In the genomic region with DNA sequence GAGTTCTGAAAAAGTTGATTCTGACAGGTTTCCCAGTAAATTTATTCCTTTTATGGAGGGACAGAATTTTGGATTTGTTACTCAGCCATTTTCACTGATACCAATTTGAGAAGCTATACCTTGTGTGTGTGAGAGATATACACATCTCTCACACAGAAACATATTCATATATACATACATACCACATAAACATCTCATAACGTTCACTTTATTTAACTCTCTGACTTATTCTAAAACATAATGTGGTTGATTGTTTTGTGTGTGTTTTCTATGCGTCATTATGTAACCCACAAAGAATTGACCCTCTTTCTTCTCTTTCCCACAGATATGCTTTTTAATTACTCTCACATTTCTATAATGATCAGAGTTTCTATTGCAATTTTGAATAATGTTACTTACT, we compare ENCODE assay signal across 32 cellular contexts.
"Had no signal": no experiment of that assay in that cellular context is flagged by ENCODE, and none has a peak within 500 bp of the region (broad histone marks: within the 10 kb centered on the region; RNA-seq: fewer than 3 reads in every experiment).

No MANE protein-coding gene starts in this region.

- H3K27ac ChIP-seq: brain microvascular endothelial cell, cardiac muscle cell, colonic mucosa, SK-N-MC, WERI-Rb-1 had no signal

- H3K27me3 ChIP-seq: brain microvascular endothelial cell, cardiac muscle cell, colonic mucosa, MG63 had no signal

- ATAC-seq: activated T-cell treated with anti-CD3 and anti-CD28 coated beads, Interleukin-2, amount 50 U/mL, for 72 hours; activated T-helper 17 cell treated with anti-CD3 and anti-CD28 coated beads, Interleukin-2, amount 50 U/mL, for 72 hours had no signal

- H3K4me3 ChIP-seq: cardiac muscle cell, colonic mucosa, MG63, SK-N-MC had no signal

- H3K36me3 ChIP-seq: brain microvascular endothelial cell, cardiac muscle cell, colonic mucosa, MG63, WERI-Rb-1 had no signal

- H3K4me1 ChIP-seq: colonic mucosa had no signal

- H3K9me3 ChIP-seq: colonic mucosa, MG63 had no signal

- DNase-seq: activated CD4-positive, alpha-beta memory T cell treated with anti-CD3 and anti-CD28 coated beads, Interleukin-2, amount 10 ng/mL, durations not matched to agents 7 days and 5 days; activated CD4-positive, alpha-beta T cell treated with anti-CD3 and anti-CD28 coated beads for 1 hour; activated CD4-positive, alpha-beta T cell treated with anti-CD3 and anti-CD28 coated beads for 48 hours; activated CD4-positive, CD25-positive, alpha-beta regulatory T cell; activated effector memory CD4-positive, alpha-beta T cell treated with anti-CD3 and anti-CD28 coated beads, Interleukin-2, amount 50 U/mL, for 16 hours; activated naive CD4-positive, alpha-beta T cell; activated naive CD4-positive, alpha-beta T cell treated with anti-CD3 and anti-CD28 coated beads, Interleukin-2, amount 50 U/mL, for 16 hours; activated naive CD8-positive, alpha-beta T cell treated with anti-CD3 and anti-CD28 coated beads for 36 hours; activated T-cell treated with anti-CD3 and anti-CD28 coated beads, Interleukin-2, amount 50 U/mL, for 1 hour; activated T-cell treated with anti-CD3 and anti-CD28 coated beads, Interleukin-2, amount 50 U/mL, for 72 hours; amniotic stem cell; aorta; brain microvascular endothelial cell; colonic mucosa; MG63; NCI-H1048; NCI-H1105 treated with DMSO at 0.1 percent for 48 hours; NCI-H1436; NCI-H1694 treated with DMSO at 0.1 percent for 48 hours; NCI-H2029; NCI-H345; NCI-H510A; NCI-H526; NCI-H748 treated with DMSO at 0.1 percent for 48 hours; NK-92 treated with Interleukin-12 subunit alpha and Interleukin-12 subunit beta, amount 100 ng/mL, for 24 hours; OCI-M1; Right ventricle myocardium superior; T1000; WERI-Rb-1 had no signal
